ENCODE assay signal across 9 cellular contexts in the genomic region with DNA sequence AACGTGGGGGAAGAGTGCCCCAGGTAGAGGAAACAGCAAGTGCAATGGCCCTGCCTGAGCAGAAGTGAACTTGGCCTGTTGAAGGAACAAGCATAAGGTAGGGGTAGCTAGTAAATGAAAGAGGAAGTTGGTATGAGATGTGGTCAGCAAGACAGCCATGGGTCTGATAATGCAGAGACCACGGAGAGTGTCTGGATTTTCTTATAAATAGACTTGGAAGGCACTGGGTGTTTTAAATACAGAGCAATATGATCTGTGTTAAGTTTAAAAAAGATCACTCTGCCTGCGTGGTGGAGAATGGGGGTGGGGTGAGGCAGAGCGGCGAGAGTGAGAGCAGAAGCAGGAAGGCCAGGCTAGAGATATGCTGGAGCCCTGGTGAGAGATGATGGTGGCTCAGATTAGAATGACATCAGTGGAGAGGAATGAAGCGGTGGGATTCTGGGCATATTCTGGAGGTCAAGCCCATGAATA. TPM values are rescaled to one million over a fixed set of nuclear protein-coding genes. Genes with fewer than 3 reads are reported as not detected.
A peak's percentile ranks its signal among the peaks of the same experiment; 100 is the strongest.
DNase-seq lines count a peak whose midpoint lies in the region; ATAC-seq and TF ChIP-seq lines count a peak whose summit lies in the region.
"Had no signal": no experiment of that assay in that cellular context is flagged by ENCODE, and none has a peak within 500 bp of the region (broad histone marks: within the 10 kb centered on the region; RNA-seq: fewer than 3 reads in every experiment).

No MANE protein-coding gene starts in this region.

- in situ Hi-C loops in gastrocnemius medialis (cut with MboI; ENCODE audit: low sequenced_read_pairs in 4 of 4), result no loop called here

- no peaks in the 10 kb centered on the region for H3K36me3 ChIP-seq in CD8-positive, alpha-beta T cell (ENCODE audit: insufficient read depth, low read length)
- H3K36me3 ChIP-seq in esophagus squamous epithelium, result peaks cover 0 to 11% (median 0%) of the 10 kb centered on the region in 3 donors
- H3K36me3 ChIP-seq in gastrocnemius medialis, result no peaks in the 10 kb centered on the region
- H3K36me3 ChIP-seq: thoracic aorta had no signal

- H3K4me3 ChIP-seq in CD8-positive, alpha-beta T cell (ENCODE audit: low read depth, low read length), result no peak overlapping the region
- H3K4me3 ChIP-seq in esophagus squamous epithelium (no peak overlapping the region), gastrocnemius medialis (peak overlapping the region in 3 of 4 donors; percentile 7 to 19 (median 7))
- H3K4me3 ChIP-seq: thoracic aorta had no signal

- POLR2A ChIA-PET in CD8-positive, alpha-beta T cell (lab: Charles Lee), result no interaction called here

- TF ChIP-seq POLR2A in esophagus squamous epithelium (IDR thresholded peaks at IDR 0.05), result peak in 1 of 4 donors; percentile 17
- no peak for TF ChIP-seq POLR2A in gastrocnemius medialis (IDR thresholded peaks at IDR 0.05)

- H3K9me3 Mint-ChIP-seq in CD8-positive, alpha-beta T cell, result no peaks in the 10 kb centered on the region
- no peaks in the 10 kb centered on the region for H3K9me3 Mint-ChIP-seq in T-helper 1 cell treated with Interleukin-12 subunit alpha and Interleukin-12 subunit beta and Interleukin-4 antibody, amounts not matched to agents 30 μg/mL and 1 μg/mL, for 36 hours

- intact Hi-C loops in CD8-positive, alpha-beta T cell (cut with DNase I, micrococcal nuclease), result no loop called here
- intact Hi-C loops in esophagus squamous epithelium (cut with DNase I) (no loop called here), gastrocnemius medialis (cut with DNase I; ENCODE audit: low total_unique reads) (loop anchor here (5.0 kb wide), 3 partner anchors 39 to 161 kb away; a partner anchor contains a TSS)

- H3K27ac Mint-ChIP-seq in CD8-positive, alpha-beta T cell, result peak overlapping the region; percentile 70
- peak overlapping the region; percentile 87 for H3K27ac Mint-ChIP-seq in T-helper 1 cell treated with Interleukin-12 subunit alpha and Interleukin-12 subunit beta and Interleukin-4 antibody, amounts not matched to agents 30 μg/mL and 1 μg/mL, for 36 hours

- peaks cover 10% of the 10 kb centered on the region for H3K27me3 Mint-ChIP-seq in CD8-positive, alpha-beta T cell (ENCODE audit: low read depth)
- H3K27me3 Mint-ChIP-seq in T-helper 1 cell treated with Interleukin-12 subunit alpha and Interleukin-12 subunit beta and Interleukin-4 antibody, amounts not matched to agents 30 μg/mL and 1 μg/mL, for 36 hours (ENCODE audit: low read depth), result no peaks in the 10 kb centered on the region

- H3K27me3 ChIP-seq in CD8-positive, alpha-beta T cell (ENCODE audit: insufficient read depth, low read length), result peaks cover 8% of the 10 kb centered on the region
- peaks cover 0 to 21% (median 0%) of the 10 kb centered on the region in 4 donors for H3K27me3 ChIP-seq in esophagus squamous epithelium
- H3K27me3 ChIP-seq in gastrocnemius medialis, result no peaks in the 10 kb centered on the region

- H3K36me3 Mint-ChIP-seq in CD8-positive, alpha-beta T cell, result no peaks in the 10 kb centered on the region
- H3K36me3 Mint-ChIP-seq in T-helper 1 cell treated with Interleukin-12 subunit alpha and Interleukin-12 subunit beta and Interleukin-4 antibody, amounts not matched to agents 30 μg/mL and 1 μg/mL, for 36 hours (ENCODE audit: low read depth), result peaks cover 84% of the 10 kb centered on the region

- DNase-seq in CD8-positive, alpha-beta T cell, result peak in 2 of 7 experiments; percentile 32 to 36
- DNase-seq in esophagus squamous epithelium (lab: John Stamatoyannopoulos, UW), result no peak
- peak in 1 of 2 donors; percentile 39 for DNase-seq in gastrocnemius medialis
- DNase-seq in NCI-H1105 treated with DMSO at 0.1 percent for 48 hours (lab: John Stamatoyannopoulos, UW), result no peak
- no peak for DNase-seq in NCI-H2029 (lab: John Stamatoyannopoulos, UW)

- ATAC-seq in CD8-positive, alpha-beta T cell, result peak; percentile 31
- ATAC-seq in GM19328 (IDR thresholded peaks at IDR 0.05; ENCODE audit: unreplicated experiment) (peak; percentile 87), HG03196 (IDR thresholded peaks at IDR 0.05; ENCODE audit: unreplicated experiment) (peak; percentile 95), gastrocnemius medialis (peak; percentile 43 to 60)

- no peak overlapping the region for H3K27ac ChIP-seq in CD8-positive, alpha-beta T cell (ENCODE audit: low read depth, low read length)
- H3K27ac ChIP-seq in esophagus squamous epithelium (peak overlapping the region in 3 of 4 donors; percentile 63 to 90 (median 74)), gastrocnemius medialis (peak overlapping the region; percentile 34 to 67 (median 60))

- H3K9me3 ChIP-seq in CD8-positive, alpha-beta T cell (ENCODE audit: low read length), result no peaks in the 10 kb centered on the region
- H3K9me3 ChIP-seq in esophagus squamous epithelium, result no peaks in the 10 kb centered on the region
- H3K9me3 ChIP-seq in gastrocnemius medialis, result no peaks in the 10 kb centered on the region
- H3K9me3 ChIP-seq: thoracic aorta had no signal

- H3K4me3 Mint-ChIP-seq in CD8-positive, alpha-beta T cell, result peak overlapping the region; percentile 56
- peak overlapping the region; percentile 100 for H3K4me3 Mint-ChIP-seq in T-helper 1 cell treated with Interleukin-12 subunit alpha and Interleukin-12 subunit beta and Interleukin-4 antibody, amounts not matched to agents 30 μg/mL and 1 μg/mL, for 36 hours

- no peak for TF ChIP-seq CTCF in CD8-positive, alpha-beta T cell (IDR thresholded peaks at IDR 0.05)
- TF ChIP-seq CTCF in esophagus squamous epithelium (IDR thresholded peaks at IDR 0.05), result no peak
- no peak for TF ChIP-seq CTCF in gastrocnemius medialis (IDR thresholded peaks at IDR 0.05 in 4 of 5, conservative IDR thresholded peaks at IDR 0.05 in 1 of 5)

- CTCF ChIA-PET in CD8-positive, alpha-beta T cell (lab: Charles Lee), result interaction anchor here (0.6 kb wide), 1 partner anchor 16 kb away, joined by 3 read pairs; no protein-coding TSS in a partner anchor

- peaks cover 36% of the 10 kb centered on the region for H3K4me1 Mint-ChIP-seq in CD8-positive, alpha-beta T cell (ENCODE audit: low read depth)
- peaks cover 64% of the 10 kb centered on the region for H3K4me1 Mint-ChIP-seq in T-helper 1 cell treated with Interleukin-12 subunit alpha and Interleukin-12 subunit beta and Interleukin-4 antibody, amounts not matched to agents 30 μg/mL and 1 μg/mL, for 36 hours (ENCODE audit: low read depth)

- H3K4me1 ChIP-seq in CD8-positive, alpha-beta T cell (ENCODE audit: insufficient read depth, low read length), result no peaks in the 10 kb centered on the region
- peaks cover 0 to 70% (median 17%) of the 10 kb centered on the region in 3 donors for H3K4me1 ChIP-seq in esophagus squamous epithelium
- peaks cover 44 to 52% of the 10 kb centered on the region in 2 donors for H3K4me1 ChIP-seq in gastrocnemius medialis

- 37 to 46% methylated on average over 6 of the region's 6 CpGs for WGBS in esophagus squamous epithelium, 2 donors

RNA-seq across cellular contexts. Expression of a gene that starts 4.2 kb away (rescaled TPM):
- 1 to 10 TPM; 5.9 to 6.5 TPM for total RNA-seq in CD8-positive, alpha-beta T cell
- total RNA-seq in esophagus squamous epithelium (10 to 100 TPM in 1 of 4 donors, 1 to 10 TPM in 3; 1.9 to 11.6 (median 4.3) TPM), gastrocnemius medialis (under 1 TPM; 0.39 to 0.97 (median 0.76) TPM)

Comparison
In these comparisons a context has a peak if more than half of its experiments do, and no peak if none do; other contexts are left out.
1. ATAC-seq: peak in every context shown above with its lines; median percentile 95 in HG03196; 87 in GM19328; 52 in gastrocnemius medialis; 31 in CD8-positive, alpha-beta T cell.
2. H3K4me3 ChIP-seq: peak in gastrocnemius medialis (3 of 4); none in CD8-positive, alpha-beta T cell (single experiment) and esophagus squamous epithelium (0 of 4).